26 cellular contexts compared by ENCODE assay signal in the genomic region with DNA sequence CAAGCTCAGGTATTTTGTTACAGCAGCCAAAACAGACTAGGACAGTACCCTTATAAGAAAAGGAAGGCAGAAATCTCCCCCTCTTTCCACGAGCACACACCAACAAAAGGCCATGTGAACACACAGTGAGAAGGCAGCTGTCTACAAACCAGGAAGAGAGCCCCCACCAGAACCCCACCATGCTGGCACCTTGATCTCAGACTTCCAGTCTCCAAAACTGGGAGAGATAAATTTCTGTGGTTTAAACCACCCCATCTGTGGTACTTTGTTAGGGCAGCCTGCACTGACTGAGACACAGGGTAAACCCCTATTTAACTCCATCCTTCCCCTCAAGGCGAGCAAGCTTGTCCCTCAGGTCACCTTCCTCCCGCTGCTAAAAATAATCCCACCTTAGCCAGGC.
DNase-seq lines count a peak whose midpoint lies in the region; ATAC-seq, FAIRE-seq and TF ChIP-seq lines count a peak whose summit lies in the region.
"Had no signal": no experiment of that assay in that cellular context is flagged by ENCODE, and none has a peak within 500 bp of the region (broad histone marks: within the 10 kb centered on the region; RNA-seq: fewer than 3 reads in every experiment).

No MANE protein-coding gene starts in this region.

- no peaks in the 10 kb centered on the region for H3K27me3 ChIP-seq in astrocyte (ENCODE audit: insufficient read depth, low read length)
- no peaks in the 10 kb centered on the region for H3K27me3 ChIP-seq in neuronal stem cell (ENCODE audit: control insufficient read depth in 3 of 3, insufficient read depth in 3 of 3, low read depth in 1 of 3, low read length in 3 of 3)
- H3K27me3 ChIP-seq in GM23338 (ENCODE audit: insufficient read depth), result no peaks in the 10 kb centered on the region

- no peak for ATAC-seq in stimulated activated naive CD8-positive, alpha-beta T cell treated with anti-CD3 and anti-CD28 coated beads, Interleukin-15, Interleukin-2, amounts not matched to agents 100 U/mL and 50 U/mL, for 24 hours
- no peak for ATAC-seq in GM23338
- ATAC-seq in left cardiac atrium, result no peak
- ATAC-seq: HCT116 had no signal

- H3K79me2 ChIP-seq in astrocyte (ENCODE audit: insufficient read depth, low read length) (no peaks in the 10 kb centered on the region), GM23338 (replicated peaks; ENCODE audit: insufficient read depth) (no peaks in the 10 kb centered on the region; the same call in 1 of the 2 replicates)

- H3K4me3 ChIP-seq in astrocyte (ENCODE audit: insufficient read depth, low read depth, low read length) (no peak overlapping the region), neuronal stem cell (ENCODE audit: low read length in 2 of 2) (no peak overlapping the region), GM23338 (no peak overlapping the region)

- intact Hi-C loops in left cardiac atrium (cut with DNase I), result no loop called here

- H2AK5ac ChIP-seq in neuronal stem cell (ENCODE audit: low read depth, low read length), result no peak overlapping the region

- no peaks in the 10 kb centered on the region for H3K27me3 Mint-ChIP-seq in stimulated activated naive CD8-positive, alpha-beta T cell treated with anti-CD3 and anti-CD28 coated beads, Interleukin-15, Interleukin-2, amounts not matched to agents 100 ng/mL and 50 ng/mL, for 24 hours
- H3K27me3 Mint-ChIP-seq in astrocyte (ENCODE audit: low read depth, unreplicated experiment) (no peaks in the 10 kb centered on the region), GM23338 (ENCODE audit: insufficient read depth, low read depth, poor library complexity) (peaks cover 5% of the 10 kb centered on the region)

- no peak overlapping the region for H4K8ac ChIP-seq in neuronal stem cell (ENCODE audit: low read depth, low read length)

- no CpG with 5 or more reads among the region's 3 CpGs for WGBS in neuronal stem cell (ENCODE audit: extremely low coverage in 2 of 2, insufficient read length in 2 of 2, insufficient replicate concordance in 1 of 2), 2 donors

- H2BK5ac ChIP-seq in neuronal stem cell (ENCODE audit: low read length), result no peak overlapping the region

- H3K14ac ChIP-seq in neuronal stem cell (ENCODE audit: low read length), result no peak overlapping the region

- H3K4ac ChIP-seq in neuronal stem cell (ENCODE audit: low read length), result no peak overlapping the region

- no peak for DNase-seq in stimulated activated naive CD8-positive, alpha-beta T cell treated with anti-CD3 and anti-CD28 coated beads, Interleukin-15, Interleukin-2, amounts not matched to agents 100 U/mL and 50 U/mL, for 24 hours
- DNase-seq in astrocyte (ENCODE audit: low read depth), result no peak
- no peak for DNase-seq in neuronal stem cell (ENCODE audit: low spot score)
- no peak for DNase-seq in GM23338 (ENCODE audit: low spot score)
- DNase-seq in NCI-H510A treated with DMSO at 0.1 percent for 48 hours (lab: John Stamatoyannopoulos, UW), result no peak
- DNase-seq in left cardiac atrium, result no peak
- DNase-seq: AML-193; DMS79; Karpas-422; MM.1S; NCI-H1048; NCI-H1417 treated with DMSO at 0.1 percent for 48 hours; NCI-H187 treated with DMSO at 0.1 percent for 48 hours; NCI-H2107; NCI-H2227 treated with DMSO at 0.1 percent for 48 hours; NCI-H510A; NCI-H774; NK-92 treated with Interleukin-12 subunit alpha and Interleukin-12 subunit beta, amount 100 ng/mL, for 24 hours; SIG-M5; SK-N-SH had no signal

- no peak overlapping the region for H3K18ac ChIP-seq in neuronal stem cell (ENCODE audit: low read length)

- peak overlapping the region; percentile 44 for H3K4me2 ChIP-seq in astrocyte (ENCODE audit: low read length)
- H3K4me2 ChIP-seq in neuronal stem cell (ENCODE audit: insufficient read depth, low read length, poor library complexity, severe bottlenecking), result no peak overlapping the region
- H3K4me2 ChIP-seq in GM23338, result no peak overlapping the region
- H3K4me2 ChIP-seq: SK-N-SH had no signal

- H3K9ac ChIP-seq in astrocyte (ENCODE audit: low read length) (no peak overlapping the region), neuronal stem cell (ENCODE audit: low read depth, low read length, poor library complexity) (no peak overlapping the region)
- H3K9ac ChIP-seq: SK-N-SH had no signal

- H3K79me1 ChIP-seq in neuronal stem cell (ENCODE audit: low read depth, low read length), result no peaks in the 10 kb centered on the region

- peaks cover 14% of the 10 kb centered on the region for H3K4me1 Mint-ChIP-seq in stimulated activated naive CD8-positive, alpha-beta T cell treated with anti-CD3 and anti-CD28 coated beads, Interleukin-15, Interleukin-2, amounts not matched to agents 100 ng/mL and 50 ng/mL, for 24 hours (ENCODE audit: low read depth)
- peaks cover 21% of the 10 kb centered on the region for H3K4me1 Mint-ChIP-seq in astrocyte (ENCODE audit: low read depth, unreplicated experiment)
- H3K4me1 Mint-ChIP-seq in GM23338, result peaks cover 8% of the 10 kb centered on the region; the same call in 2 of the 3 replicates

- H3K23ac ChIP-seq in neuronal stem cell (ENCODE audit: low read depth, low read length, poor library complexity), result no peak overlapping the region

- peak overlapping the region; percentile 28 for H3K27ac ChIP-seq in astrocyte (ENCODE audit: low read depth, low read length)
- H3K27ac ChIP-seq in neuronal stem cell (replicated peaks; ENCODE audit: low read length), result no peak overlapping the region
- H3K27ac ChIP-seq in GM23338 (ENCODE audit: low read depth), result no peak overlapping the region
- H3K27ac ChIP-seq: C4-2B had no signal

- H3K27ac Mint-ChIP-seq in stimulated activated naive CD8-positive, alpha-beta T cell treated with anti-CD3 and anti-CD28 coated beads, Interleukin-15, Interleukin-2, amounts not matched to agents 100 ng/mL and 50 ng/mL, for 24 hours, result peak overlapping the region; percentile 3
- H3K27ac Mint-ChIP-seq in astrocyte (ENCODE audit: unreplicated experiment) (peak overlapping the region; percentile 43), GM23338 (no peak overlapping the region)

- H3K9me3 ChIP-seq in astrocyte (ENCODE audit: insufficient read depth, low read depth, low read length) (no peaks in the 10 kb centered on the region), neuronal stem cell (replicated peaks in 1 of 2; ENCODE audit: control insufficient read depth in 2 of 2, insufficient read depth in 1 of 2, low read depth in 1 of 2, low read length in 2 of 2) (peaks cover 0 to 14% of the 10 kb centered on the region in 2 donors)
- H3K9me3 ChIP-seq: SK-N-SH had no signal

- H3K36me3 ChIP-seq in astrocyte (ENCODE audit: insufficient read depth, low read length) (no peaks in the 10 kb centered on the region), neuronal stem cell (replicated peaks in 1 of 2; ENCODE audit: control insufficient read depth in 2 of 2, insufficient read depth in 2 of 2, low read length in 2 of 2) (no peaks in the 10 kb centered on the region), GM23338 (ENCODE audit: insufficient read depth) (no peaks in the 10 kb centered on the region)

- H3K4me1 ChIP-seq in astrocyte (ENCODE audit: insufficient read depth, low read length) (peaks cover 5% of the 10 kb centered on the region), neuronal stem cell (ENCODE audit: control insufficient read depth in 2 of 2, insufficient read depth in 1 of 2, low read depth in 1 of 2, low read length in 2 of 2) (peaks cover 7 to 8% of the 10 kb centered on the region in 2 donors), GM23338 (ENCODE audit: insufficient read depth) (peaks cover 8% of the 10 kb centered on the region; the same call in 1 of the 2 replicates)

- no peaks in the 10 kb centered on the region for H3K36me3 Mint-ChIP-seq in stimulated activated naive CD8-positive, alpha-beta T cell treated with anti-CD3 and anti-CD28 coated beads, Interleukin-15, Interleukin-2, amounts not matched to agents 100 ng/mL and 50 ng/mL, for 24 hours (ENCODE audit: low read depth)
- H3K36me3 Mint-ChIP-seq in astrocyte (ENCODE audit: low read depth, unreplicated experiment) (no peaks in the 10 kb centered on the region), GM23338 (ENCODE audit: low read depth) (no peaks in the 10 kb centered on the region)

- no peaks in the 10 kb centered on the region for H3K9me3 Mint-ChIP-seq in stimulated activated naive CD8-positive, alpha-beta T cell treated with anti-CD3 and anti-CD28 coated beads, Interleukin-15, Interleukin-2, amounts not matched to agents 100 ng/mL and 50 ng/mL, for 24 hours
- H3K9me3 Mint-ChIP-seq in astrocyte (ENCODE audit: unreplicated experiment) (no peaks in the 10 kb centered on the region), GM23338 (no peaks in the 10 kb centered on the region; the same call in 1 of the 3 replicates)

- no peak overlapping the region for H3K4me3 Mint-ChIP-seq in stimulated activated naive CD8-positive, alpha-beta T cell treated with anti-CD3 and anti-CD28 coated beads, Interleukin-15, Interleukin-2, amounts not matched to agents 100 ng/mL and 50 ng/mL, for 24 hours
- H3K4me3 Mint-ChIP-seq in astrocyte (ENCODE audit: unreplicated experiment) (no peak overlapping the region), GM23338 (no peak overlapping the region)

- TF ChIP-seq CTCF in astrocyte (IDR thresholded peaks at IDR 0.05; ENCODE audit: insufficient read depth, low read depth, low read length) (no peak), GM23338 (conservative IDR thresholded peaks at IDR 0.05; ENCODE audit: low read depth in 2 of 2) (no peak)

- H3K9me2 ChIP-seq in GM23338 (ENCODE audit: insufficient read depth), result peaks cover 10% of the 10 kb centered on the region
- H3K9me2 ChIP-seq: SK-N-SH had no signal

- no peaks in the 10 kb centered on the region for H4K20me1 ChIP-seq in astrocyte (ENCODE audit: insufficient read depth, low read length)
- H4K20me1 ChIP-seq in GM23338 (replicated peaks; ENCODE audit: insufficient read depth), result no peaks in the 10 kb centered on the region

- H2BK120ac ChIP-seq in neuronal stem cell (ENCODE audit: low read depth, low read length), result no peak overlapping the region

- no peaks in the 10 kb centered on the region; the same call in 1 of the 2 replicates for H3F3A ChIP-seq in GM23338 (replicated peaks; ENCODE audit: low read depth)

- no peak overlapping the region for H4K91ac ChIP-seq in neuronal stem cell (ENCODE audit: low read depth, low read length, poor library complexity)

- peak overlapping the region; percentile 28 for H2BK15ac ChIP-seq in neuronal stem cell (ENCODE audit: low read length)

- FAIRE-seq in astrocyte (lab: Jason Lieb, UNC), result no peak
- FAIRE-seq: D721Med, H1, HTR-8/SVneo had no signal

- H2AFZ ChIP-seq in astrocyte (ENCODE audit: low read depth, low read length), result no peak overlapping the region
- H2AFZ ChIP-seq in neuronal stem cell (ENCODE audit: low read length), result no peak overlapping the region
- no peak overlapping the region for H2AFZ ChIP-seq in GM23338

- H2BK12ac ChIP-seq in neuronal stem cell (ENCODE audit: low read length), result no peak overlapping the region

TF ChIP-seq in GM23338, 12 proteins besides CTCF, POLR2A, EP300 and RAD21 (continues in another document):
- TF ChIP-seq POLR2AphosphoS5 (IDR thresholded peaks at IDR 0.05; ENCODE audit: low read depth), result no peak
- TF ChIP-seq STAT1 (IDR thresholded peaks at IDR 0.05; ENCODE audit: unreplicated experiment), result no peak
- TF ChIP-seq ZNF114 (CRISPR knock-in tag; IDR thresholded peaks at IDR 0.05), result no peak
